8 cellular contexts compared by ENCODE assay signal in genomic region chr16:28554634-28555423, GRCh38. TPM values are rescaled to one million over a fixed set of nuclear protein-coding genes. Genes with fewer than 3 reads are reported as not detected.
A peak's percentile ranks its signal among the peaks of the same experiment; 100 is the strongest.
DNase-seq lines count a peak whose midpoint lies in the region; ATAC-seq and TF ChIP-seq lines count a peak whose summit lies in the region.

No MANE protein-coding gene starts in this region.

- no peak for ATAC-seq in natural killer cell

- H3K4me3 ChIP-seq in BLaER1 treated with 17β-estradiol and CSF1 and Interleukin-3, amounts not matched to agents 10 nM and 100 nM, result peak overlapping the region; percentile 46 to 77 (median 66)
- H3K4me3 ChIP-seq in HUES48 (ENCODE audit: low read depth, low read length), result peak overlapping the region; percentile 52
- H3K4me3 ChIP-seq in mammary epithelial cell (replicated peaks in 1 of 3; ENCODE audit: insufficient read depth in 1 of 3, low read depth in 2 of 3, low read length in 3 of 3), result peak overlapping the region; percentile 42 to 63 (median 52)

- no peaks in the 10 kb centered on the region for H3K27me3 Mint-ChIP-seq in natural killer cell (ENCODE audit: low read depth in 2 of 2)

- H3K4me2 ChIP-seq in BLaER1 treated with 17β-estradiol and CSF1 and Interleukin-3, amounts not matched to agents 10 nM and 100 nM, result peak overlapping the region; percentile 78 to 100 (median 88)
- H3K4me2 ChIP-seq in mammary epithelial cell (ENCODE audit: insufficient read depth, low read depth, low read length), result peak overlapping the region; percentile 75

- in situ Hi-C loops in mammary epithelial cell (cut with MboI; ENCODE audit: low sequenced_read_pairs in 2 of 2), result no loop called here

- peak overlapping the region; percentile 91 to 94 for H3K27ac Mint-ChIP-seq in natural killer cell

- H3K79me2 ChIP-seq in mammary epithelial cell (ENCODE audit: insufficient read depth, low read length), result peaks cover 24% of the 10 kb centered on the region

- intact Hi-C loops in mammary epithelial cell (cut with micrococcal nuclease) (loop anchor here (5.0 kb wide), 1 partner anchor 62 kb away; no protein-coding TSS in a partner anchor), natural killer cell (cut with micrococcal nuclease) (loop anchor here (5.0 kb wide), 1 partner anchor 278 kb away; no protein-coding TSS in a partner anchor)

- peak overlapping the region in 8 of 11 experiments; percentile 18 to 97 (median 53); a peak in 14 of 22 replicates for H3K27ac ChIP-seq in BLaER1 treated with 17β-estradiol and CSF1 and Interleukin-3, amounts not matched to agents 10 nM and 100 nM
- H3K27ac ChIP-seq in HUES48 (ENCODE audit: low read depth, low read length) (no peak overlapping the region), mammary epithelial cell (ENCODE audit: insufficient read depth, low read depth, low read length) (no peak overlapping the region)

- peaks cover 15 to 37% (median 32%) of the 10 kb centered on the region in 10 experiments for H3K4me1 ChIP-seq in BLaER1 treated with 17β-estradiol and CSF1 and Interleukin-3, amounts not matched to agents 10 nM and 100 nM
- H3K4me1 ChIP-seq in HUES48 (ENCODE audit: control insufficient read depth, insufficient read depth, low read length) (no peaks in the 10 kb centered on the region), mammary epithelial cell (ENCODE audit: insufficient read depth, low read length) (peaks cover 7% of the 10 kb centered on the region)

- H3K9me3 Mint-ChIP-seq in natural killer cell, result no peaks in the 10 kb centered on the region

- H3K36me3 Mint-ChIP-seq in natural killer cell, result no peaks in the 10 kb centered on the region

- DNase-seq in mammary epithelial cell (no peak), natural killer cell (no peak), hippocampal formation (lab: John Stamatoyannopoulos, UW) (no peak), HT-29 (ENCODE audit: low spot score) (no peak), inferior parietal cortex (ENCODE audit: extremely low spot score) (no peak), SHP77 treated with DMSO at 0.1 percent for 48 hours (lab: John Stamatoyannopoulos, UW) (no peak)

- H3K4me1 Mint-ChIP-seq in natural killer cell, result peaks cover 8 to 25% of the 10 kb centered on the region in 2 donors

- CTCF ChIA-PET in mammary epithelial cell (lab: Charles Lee; ENCODE audit: low non-redundant PET), result no interaction called here

- peaks cover 0 to 33% (median 0%) of the 10 kb centered on the region in 11 experiments; a peak in 7 of 22 replicates for H4K20me1 ChIP-seq in BLaER1 treated with 17β-estradiol and CSF1 and Interleukin-3, amounts not matched to agents 10 nM and 100 nM
- no peaks in the 10 kb centered on the region for H4K20me1 ChIP-seq in mammary epithelial cell (ENCODE audit: insufficient read depth, low read length)

- H3K9me3 ChIP-seq in BLaER1 treated with 17β-estradiol and CSF1 and Interleukin-3, amounts not matched to agents 10 nM and 100 nM (replicated peaks in 1 of 11), result peaks cover 0 to 17% (median 15%) of the 10 kb centered on the region in 11 experiments; a peak in 18 of 22 replicates
- H3K9me3 ChIP-seq in HUES48 (ENCODE audit: control insufficient read depth, insufficient read depth, low read length) (no peaks in the 10 kb centered on the region), mammary epithelial cell (replicated peaks; ENCODE audit: insufficient read depth, low read length) (no peaks in the 10 kb centered on the region)

- H2AFZ ChIP-seq in mammary epithelial cell (ENCODE audit: low read depth, low read length), result peak overlapping the region; percentile 65

- H3K27me3 ChIP-seq in BLaER1 treated with 17β-estradiol and CSF1 and Interleukin-3, amounts not matched to agents 10 nM and 100 nM, result no peaks in the 10 kb centered on the region
- H3K27me3 ChIP-seq in HUES48 (ENCODE audit: control insufficient read depth, insufficient read depth, low read length) (no peaks in the 10 kb centered on the region), mammary epithelial cell (ENCODE audit: insufficient read depth, low read length) (no peaks in the 10 kb centered on the region)

- peaks cover 25 to 50% (median 38%) of the 10 kb centered on the region in 11 experiments for H3K36me3 ChIP-seq in BLaER1 treated with 17β-estradiol and CSF1 and Interleukin-3, amounts not matched to agents 10 nM and 100 nM
- H3K36me3 ChIP-seq in HUES48 (ENCODE audit: control insufficient read depth, insufficient read depth, low read length) (peaks cover 5% of the 10 kb centered on the region; the same call in 1 of the 2 replicates), mammary epithelial cell (ENCODE audit: insufficient read depth, low read length) (peaks cover 2% of the 10 kb centered on the region)

- H3K4me3 Mint-ChIP-seq in natural killer cell, result peak overlapping the region; percentile 69

- TF ChIP-seq CTCF in mammary epithelial cell (conservative IDR thresholded peaks at IDR 0.05 in 1 of 2, IDR thresholded peaks at IDR 0.05 in 1 of 2; ENCODE audit: extremely low read depth in 1 of 2, insufficient read depth in 1 of 2, low read depth in 1 of 2, low read length in 2 of 2) (no peak), natural killer cell (IDR thresholded peaks at IDR 0.05) (no peak)

- peak overlapping the region; percentile 26 to 98 (median 71); a peak in 20 of 22 replicates for H3K9ac ChIP-seq in BLaER1 treated with 17β-estradiol and CSF1 and Interleukin-3, amounts not matched to agents 10 nM and 100 nM
- H3K9ac ChIP-seq in HUES48 (ENCODE audit: low read depth, low read length) (no peak overlapping the region), mammary epithelial cell (ENCODE audit: insufficient read depth, low read length) (peak overlapping the region; percentile 26)

- dilution Hi-C loops in mammary epithelial cell (cut with HindIII; ENCODE audit: low sequenced_read_pairs), result no loop called here

- 75% methylated on average over 13 of the region's 15 CpGs for WGBS in mammary epithelial cell (ENCODE audit: low coverage, missing lambda C conversion rate)

- no TSS peak for BruUV-seq in mammary epithelial cell (replicated peaks; lab: Mats Ljungman, UMichigan)

RNA-seq across cellular contexts. Expression of gene SGF29, which starts 1.1 kb away (rescaled TPM):
- total RNA-seq in mammary epithelial cell (10 to 100 TPM; 12.7 to 17.7 TPM), natural killer cell (10 to 100 TPM; 31.6 to 45.1 (median 43.1) TPM)
- 6.3 TPM for polyA plus RNA-seq in mammary epithelial cell
- polyA minus RNA-seq in mammary epithelial cell, result 43.2 TPM
- total RNA-seq in HT-29 (2014; rRNA removed; shearing (Covaris generic)), result 19.1 and 29.9 TPM in 2 replicates

RNA-seq across cellular contexts. Expression of gene NUPR1, which starts 16.1 kb away (rescaled TPM):
- total RNA-seq in mammary epithelial cell (100 to 1,000 TPM in 1 of 2 donors, 10 to 100 TPM in 1; 55.0 to 160 TPM), natural killer cell (not detected)
- 56.1 TPM for polyA plus RNA-seq in mammary epithelial cell
- polyA minus RNA-seq in mammary epithelial cell, result 17.4 TPM
- total RNA-seq in HT-29 (2014; rRNA removed; shearing (Covaris generic)), result 0.34 and 0.56 TPM in 2 replicates

RNA-seq across cellular contexts. Expression of gene SULT1A2, which starts 42.0 kb away (rescaled TPM):
- total RNA-seq in mammary epithelial cell, result under 1 TPM; 0.40 to 0.67 TPM
- 0.42 TPM for polyA plus RNA-seq in mammary epithelial cell
- not detected for polyA minus RNA-seq in mammary epithelial cell
- total RNA-seq in natural killer cell, result under 1 TPM in 1 of 3 donors, not detected in 2; 0.40 TPM
- total RNA-seq in HT-29 (2014; rRNA removed; shearing (Covaris generic)), result 1.4 and 1.7 TPM in 2 replicates

RNA-seq across cellular contexts. Expression of gene IL27, which starts 48.2 kb away (rescaled TPM):
- total RNA-seq in mammary epithelial cell (not detected), natural killer cell (not detected)
- polyA plus RNA-seq in mammary epithelial cell, result not detected
- polyA minus RNA-seq in mammary epithelial cell, result not detected
- total RNA-seq in HT-29 (2014; rRNA removed; shearing (Covaris generic)), result not detected in 2 replicates

RNA-seq across cellular contexts. Expression of gene SULT1A1, which starts 55.0 kb away (rescaled TPM):
- total RNA-seq in mammary epithelial cell, result 1 to 10 TPM; 5.7 to 6.6 TPM
- polyA plus RNA-seq in mammary epithelial cell, result 5.5 TPM
- polyA minus RNA-seq in mammary epithelial cell, result 3.2 TPM
- total RNA-seq in natural killer cell, result 10 to 100 TPM in 1 of 3 donors, 1 to 10 TPM in 2; 5.7 to 15.8 (median 7.8) TPM
- 30.9 and 35.7 TPM in 2 replicates for total RNA-seq in HT-29 (2014; rRNA removed; shearing (Covaris generic))

Comparison
In these comparisons a context has a peak if more than half of its experiments do, and no peak if none do; other contexts are left out.
1. H3K27ac ChIP-seq: peak in BLaER1 treated with 17β-estradiol and CSF1 and Interleukin-3, amounts not matched to agents 10 nM and 100 nM (8 of 11); none in HUES48 (single experiment) and mammary epithelial cell (single experiment).
2. RNA of gene NUPR1, which starts 16.1 kb away (total RNA-seq): 55.0 to 160 TPM in mammary epithelial cell; 0.34 to 0.56 TPM in HT-29 and not detected in natural killer cell; every median in the first group is over 10 times any median in the second.
3. Peak in every context shown above with its lines, with median percentiles within 50 percentile points of each other: H3K4me3 ChIP-seq.